ENCODE assay signal across 8 cellular contexts in genomic region chr6:99905209-99906106, GRCh38.
DNase-seq lines count a peak whose midpoint lies in the region; TF ChIP-seq lines count a peak whose summit lies in the region.

No MANE protein-coding gene starts in this region.

- no peak overlapping the region for H4K8ac ChIP-seq in neuronal stem cell (ENCODE audit: low read depth, low read length)

- no peak overlapping the region for H2BK120ac ChIP-seq in neuronal stem cell (ENCODE audit: low read depth, low read length)

- no peaks in the 10 kb centered on the region for H3K79me1 ChIP-seq in neuronal stem cell (ENCODE audit: low read depth, low read length)

- H2BK15ac ChIP-seq in neuronal stem cell (ENCODE audit: low read length), result no peak overlapping the region

- H4K20me1 ChIP-seq in OCI-LY1 (ENCODE audit: insufficient read depth, low read length), result no peaks in the 10 kb centered on the region

- H3K9me2 ChIP-seq in OCI-LY1 (ENCODE audit: low read depth, low read length), result no peaks in the 10 kb centered on the region

- no peak overlapping the region for H2BK5ac ChIP-seq in neuronal stem cell (ENCODE audit: low read length)

- no peak overlapping the region for H3K4me2 ChIP-seq in OCI-LY1 (ENCODE audit: low read length)
- H3K4me2 ChIP-seq in neuronal stem cell (ENCODE audit: insufficient read depth, low read length, poor library complexity, severe bottlenecking), result no peak overlapping the region

- H3K79me2 ChIP-seq in OCI-LY1 (ENCODE audit: insufficient read depth, low read length), result no peaks in the 10 kb centered on the region

- DNase-seq in NCI-H2081 (lab: John Stamatoyannopoulos, UW) (peak; percentile 11 to 49), NCI-H2081 treated with DMSO at 0.1 percent for 48 hours (lab: John Stamatoyannopoulos, UW) (no peak), H4 (ENCODE audit: low spot score) (peak; percentile 39), KBM-7 (peak; percentile 40), epidermal melanocyte (ENCODE audit: insufficient read length, low spot score) (peak; percentile 29), neuronal stem cell (ENCODE audit: low spot score) (peak; percentile 31), middle frontal gyrus (ENCODE audit: extremely low spot score, low spot score) (no peak)

- no peak overlapping the region for H2BK12ac ChIP-seq in neuronal stem cell (ENCODE audit: low read length)

- no peak overlapping the region for H3K18ac ChIP-seq in neuronal stem cell (ENCODE audit: low read length)

- H2AFZ ChIP-seq in OCI-LY1 (ENCODE audit: low read length) (no peak overlapping the region), neuronal stem cell (ENCODE audit: low read length) (no peak overlapping the region)

- no peak overlapping the region for H4K91ac ChIP-seq in neuronal stem cell (ENCODE audit: low read depth, low read length, poor library complexity)

- no peak overlapping the region for H3K4ac ChIP-seq in neuronal stem cell (ENCODE audit: low read length)

- in situ Hi-C loops in KBM-7 (cut with MboI; ENCODE audit: low pct_unique_long_range_greater_than_20kb, low sequenced_read_pairs), result no loop called here

- H3F3A ChIP-seq in OCI-LY1 (ENCODE audit: insufficient read depth, low read length), result no peaks in the 10 kb centered on the region

- no CpG with 5 or more reads among the region's 4 CpGs for WGBS in neuronal stem cell (ENCODE audit: extremely low coverage in 2 of 2, insufficient read length in 2 of 2, insufficient replicate concordance in 1 of 2), 2 donors

- TF ChIP-seq CTCF in OCI-LY1 (IDR thresholded peaks at IDR 0.05; ENCODE audit: low read length), result peak; percentile 67

- no peak overlapping the region for H3K14ac ChIP-seq in neuronal stem cell (ENCODE audit: low read length)

- H3K9ac ChIP-seq in OCI-LY1 (ENCODE audit: low read length), result no peak overlapping the region
- H3K9ac ChIP-seq in neuronal stem cell (ENCODE audit: low read depth, low read length, poor library complexity), result no peak overlapping the region

- no peak overlapping the region for H3K4me3 ChIP-seq in OCI-LY1 (ENCODE audit: low read depth, low read length, poor library complexity, severe bottlenecking)
- H3K4me3 ChIP-seq in neuronal stem cell (ENCODE audit: low read length in 2 of 2), result no peak overlapping the region

- no peak overlapping the region for H2AK5ac ChIP-seq in neuronal stem cell (ENCODE audit: low read depth, low read length)

- H3K27me3 ChIP-seq in OCI-LY1 (ENCODE audit: insufficient read depth, low read length) (no peaks in the 10 kb centered on the region), neuronal stem cell (ENCODE audit: control insufficient read depth in 3 of 3, insufficient read depth in 3 of 3, low read depth in 1 of 3, low read length in 3 of 3) (no peaks in the 10 kb centered on the region)

- no peaks in the 10 kb centered on the region for H3K4me1 ChIP-seq in OCI-LY1 (ENCODE audit: insufficient read depth, low read length, severe bottlenecking)
- H3K4me1 ChIP-seq in neuronal stem cell (ENCODE audit: control insufficient read depth in 2 of 2, insufficient read depth in 1 of 2, low read depth in 1 of 2, low read length in 2 of 2), result no peaks in the 10 kb centered on the region

- H3K36me3 ChIP-seq in OCI-LY1 (ENCODE audit: insufficient read depth, low read length) (no peaks in the 10 kb centered on the region), neuronal stem cell (replicated peaks in 1 of 2; ENCODE audit: control insufficient read depth in 2 of 2, insufficient read depth in 2 of 2, low read length in 2 of 2) (peaks cover 0 to 2% of the 10 kb centered on the region in 2 donors)

- H3K23ac ChIP-seq in neuronal stem cell (ENCODE audit: low read depth, low read length, poor library complexity), result no peak overlapping the region

- H3K27ac ChIP-seq in OCI-LY1 (ENCODE audit: low read depth, low read length, poor library complexity, severe bottlenecking) (no peak overlapping the region), neuronal stem cell (replicated peaks; ENCODE audit: low read length) (no peak overlapping the region)

- H3K9me3 ChIP-seq in OCI-LY1 (ENCODE audit: low read length) (no peaks in the 10 kb centered on the region), neuronal stem cell (replicated peaks in 1 of 2; ENCODE audit: control insufficient read depth in 2 of 2, insufficient read depth in 1 of 2, low read depth in 1 of 2, low read length in 2 of 2) (no peaks in the 10 kb centered on the region)

Comparison
In these comparisons a context has a peak if more than half of its experiments do, and no peak if none do; other contexts are left out.
1. DNase-seq: peak in NCI-H2081 (2 of 2), H4 (single experiment), KBM-7 (single experiment), epidermal melanocyte (single experiment) and neuronal stem cell (single experiment); none in NCI-H2081 treated with DMSO at 0.1 percent for 48 hours (single experiment) and middle frontal gyrus (single experiment).